In genomic region chr1:111145542-111145941, GRCh38 we compare ENCODE assay signal across 19 cellular contexts. TPM values are rescaled to one million over a fixed set of nuclear protein-coding genes. Genes with fewer than 3 reads are reported as not detected.
DNase-seq lines count a peak whose midpoint lies in the region; ATAC-seq, FAIRE-seq and TF ChIP-seq lines count a peak whose summit lies in the region.
"Had no signal": no experiment of that assay in that cellular context is flagged by ENCODE, and none has a peak within 500 bp of the region (broad histone marks: within the 10 kb centered on the region; RNA-seq: fewer than 3 reads in every experiment).

No MANE protein-coding gene starts in this region.

- H3K36me3 Mint-ChIP-seq in neural progenitor cell, result peaks cover 9% of the 10 kb centered on the region
- peaks cover 24% of the 10 kb centered on the region for H3K36me3 Mint-ChIP-seq in T-helper 2 cell treated with Interferon-gamma antibody and Interleukin-4, amounts not matched to agents 5 μg/mL and 100 μg/mL, for 36 hours (ENCODE audit: low read depth)

- H3K4me2 ChIP-seq in DND-41 (ENCODE audit: insufficient read depth, low read length) (peak overlapping the region; percentile 36; the same call in 1 of the 2 replicates), GM12878 (ENCODE audit: control insufficient read depth, insufficient read depth) (peak overlapping the region; percentile 91), neural progenitor cell (no peak overlapping the region)
- H3K4me2 ChIP-seq: PC-9 had no signal

- H3K9me3 Mint-ChIP-seq in neural progenitor cell, result no peaks in the 10 kb centered on the region
- no peaks in the 10 kb centered on the region for H3K9me3 Mint-ChIP-seq in T-helper 2 cell treated with Interferon-gamma antibody and Interleukin-4, amounts not matched to agents 5 μg/mL and 100 μg/mL, for 36 hours

- no peaks in the 10 kb centered on the region for H3K9me3 ChIP-seq in DND-41 (ENCODE audit: insufficient read depth, low read length, severe bottlenecking)
- no peaks in the 10 kb centered on the region for H3K9me3 ChIP-seq in GM12878 (replicated peaks; ENCODE audit: control insufficient read depth, insufficient read depth, low read length)
- H3K9me3 ChIP-seq in neural progenitor cell (ENCODE audit: low read depth), result no peaks in the 10 kb centered on the region
- H3K9me3 ChIP-seq: thyroid gland had no signal

- peaks cover 41% of the 10 kb centered on the region for H3K36me3 ChIP-seq in DND-41 (ENCODE audit: insufficient read depth, low read length)
- peaks cover 2 to 11% of the 10 kb centered on the region in 2 experiments; a peak in 3 of 4 replicates for H3K36me3 ChIP-seq in GM12878 (ENCODE audit: control insufficient read depth in 2 of 2, insufficient read depth in 2 of 2, low read length in 1 of 2)
- H3K36me3 ChIP-seq in neural progenitor cell, result peaks cover 4% of the 10 kb centered on the region

- RAD21 ChIA-PET in GM12878 (lab: Charles Lee; ENCODE audit: unreplicated experiment), result interaction anchor here (1.2 to 2.6 kb wide), 4 partner anchors 16 to 80 kb away, joined by 3 to 9 read pairs (median 6); no protein-coding TSS in a partner anchor

- no peak overlapping the region for H3K27ac Mint-ChIP-seq in neural progenitor cell
- H3K27ac Mint-ChIP-seq in T-helper 2 cell treated with Interferon-gamma antibody and Interleukin-4, amounts not matched to agents 5 μg/mL and 100 μg/mL, for 36 hours, result no peak overlapping the region

- peaks cover 100% of the 10 kb centered on the region for H3K79me2 ChIP-seq in DND-41 (ENCODE audit: insufficient read depth, low read length)
- peaks cover 99% of the 10 kb centered on the region for H3K79me2 ChIP-seq in GM12878 (ENCODE audit: control insufficient read depth, insufficient read depth, low read length)
- peaks cover 75% of the 10 kb centered on the region for H3K79me2 ChIP-seq in neural progenitor cell (ENCODE audit: low read depth)

- no peaks in the 10 kb centered on the region for H3K27me3 Mint-ChIP-seq in neural progenitor cell (ENCODE audit: insufficient read depth, low read depth)
- no peaks in the 10 kb centered on the region for H3K27me3 Mint-ChIP-seq in T-helper 2 cell treated with Interferon-gamma antibody and Interleukin-4, amounts not matched to agents 5 μg/mL and 100 μg/mL, for 36 hours (ENCODE audit: low read depth)

- ATAC-seq in DND-41 (ENCODE audit: insufficient read depth, low read depth) (0 out of 3 replicates have a peak, but pooled peaks have one; percentile 35), GM12878 (peak; percentile 14), GM19455 (IDR thresholded peaks at IDR 0.05; ENCODE audit: unreplicated experiment) (no peak)

- FAIRE-seq in GM12878 (lab: Jason Lieb, UNC), result no peak
- FAIRE-seq: G401.6 had no signal

- H3K4me1 ChIP-seq in DND-41 (ENCODE audit: insufficient read depth, low read length), result peaks cover 62% of the 10 kb centered on the region
- peaks cover 15% of the 10 kb centered on the region for H3K4me1 ChIP-seq in GM12878 (ENCODE audit: control insufficient read depth, insufficient read depth, low read length)
- peaks cover 18% of the 10 kb centered on the region for H3K4me1 ChIP-seq in neural progenitor cell

- DNase-seq in DND-41 (no peak), GM12878 (ENCODE audit: low read depth, low spot score) (no peak), neural progenitor cell (ENCODE audit: low spot score) (peak; percentile 6), mucosa of gallbladder (ENCODE audit: low spot score) (no peak)
- DNase-seq in T-helper 2 cell treated with Interferon-gamma antibody and Interleukin-4, amounts not matched to agents 5 μg/mL and 100 μg/mL, for 36 hours (ENCODE audit: low spot score), result no peak
- DNase-seq: activated gamma-delta T cell treated with Interleukin-2 at 50 U/mL for 16 hours; effector memory CD4-positive, alpha-beta T cell; NCI-H1694; NCI-H748 treated with DMSO at 0.1 percent for 48 hours; nucleus accumbens; PC-9; retina; stimulated activated CD4-positive, alpha-beta T cell treated with anti-CD3 and anti-CD28 coated beads, Interleukin-12 subunit alpha, Interleukin-12 subunit beta, amount 100 ng/mL, for 4 hours; T-helper 2 cell; thyroid gland had no signal

- no peak overlapping the region for H2AFZ ChIP-seq in DND-41 (ENCODE audit: low read depth, low read length)
- H2AFZ ChIP-seq in GM12878 (ENCODE audit: control insufficient read depth, low read depth, low read length), result no peak overlapping the region
- H2AFZ ChIP-seq in neural progenitor cell (replicated peaks), result no peak overlapping the region
- H2AFZ ChIP-seq: PC-9 had no signal

- TF ChIP-seq RAD21 in GM12878 (IDR thresholded peaks at IDR 0.05; ENCODE audit: insufficient read depth, low read depth, low read length), result no peak

- no peak for TF ChIP-seq CTCF in DND-41 (IDR thresholded peaks at IDR 0.05; ENCODE audit: borderline replicate concordance, extremely low read depth, low read length, poor library complexity, severe bottlenecking)
- no peak for TF ChIP-seq CTCF in GM12878 (IDR thresholded peaks at IDR 0.05 in 2 of 3, conservative IDR thresholded peaks at IDR 0.05 in 1 of 3; ENCODE audit: control insufficient read depth in 2 of 3, extremely low read depth in 1 of 3, insufficient read depth in 1 of 3, low read depth in 3 of 3, low read length in 3 of 3)
- no peak for TF ChIP-seq CTCF in neural progenitor cell (IDR thresholded peaks at IDR 0.05)

- no peak overlapping the region for H3K4me3 Mint-ChIP-seq in neural progenitor cell
- H3K4me3 Mint-ChIP-seq in T-helper 2 cell treated with Interferon-gamma antibody and Interleukin-4, amounts not matched to agents 5 μg/mL and 100 μg/mL, for 36 hours, result no peak overlapping the region

- SMC1A ChIA-PET in GM12878 (lab: Charles Lee; ENCODE audit: uncharacterized antibody, unreplicated experiment), result interaction anchor here (0.7 to 13.3 kb wide), 10 partner anchors 9 to 72 kb away, joined by 3 to 164 read pairs (median 8); no protein-coding TSS in a partner anchor

- 0 out of 4 replicates have a peak overlapping the region, but pooled peaks of 1 of the 2 experiments have one; percentile 10 for H3K4me3 ChIP-seq in DND-41 (ENCODE audit: low read depth in 1 of 2, low read length in 2 of 2)
- H3K4me3 ChIP-seq in GM12878, result peak overlapping the region; percentile 29; the same call in 1 of the 2 replicates
- no peak overlapping the region for H3K4me3 ChIP-seq in neural progenitor cell
- H3K4me3 ChIP-seq: PC-9, thyroid gland had no signal

- H3K9ac ChIP-seq in DND-41 (ENCODE audit: low read depth, low read length) (no peak overlapping the region), GM12878 (ENCODE audit: control insufficient read depth, insufficient read depth, low read length) (no peak overlapping the region), neural progenitor cell (no peak overlapping the region)

- no peak for TF ChIP-seq EP300 in GM12878 (IDR thresholded peaks at IDR 0.05; ENCODE audit: borderline replicate concordance in 1 of 2, control insufficient read depth in 1 of 2, low read depth in 2 of 2, low read length in 2 of 2)

- H3K27me3 ChIP-seq in DND-41 (ENCODE audit: insufficient read depth, low read length, poor library complexity), result no peaks in the 10 kb centered on the region
- no peaks in the 10 kb centered on the region for H3K27me3 ChIP-seq in GM12878 (replicated peaks in 1 of 2; ENCODE audit: control insufficient read depth in 2 of 2, insufficient read depth in 2 of 2, low read length in 1 of 2)
- H3K27me3 ChIP-seq in neural progenitor cell, result no peaks in the 10 kb centered on the region
- H3K27me3 ChIP-seq: thyroid gland had no signal

- TF ChIP-seq POLR2A in GM19193 (IDR thresholded peaks at IDR 0.05; ENCODE audit: extremely low read depth, insufficient read depth, insufficient read length) (peak; percentile 11), GM12878 (IDR thresholded peaks at IDR 0.05; ENCODE audit: low read depth, low read length) (peak; percentile 43; the same call in 1 of the 2 replicates)

- in situ Hi-C loops in GM12878 (cut with MboI), result no loop called here

- peaks cover 10% of the 10 kb centered on the region for H3K4me1 Mint-ChIP-seq in neural progenitor cell
- H3K4me1 Mint-ChIP-seq in T-helper 2 cell treated with Interferon-gamma antibody and Interleukin-4, amounts not matched to agents 5 μg/mL and 100 μg/mL, for 36 hours (ENCODE audit: low read depth), result peaks cover 52% of the 10 kb centered on the region

- BruUV-seq in GM12878 (replicated peaks; lab: Mats Ljungman, UMichigan), result no TSS peak

- intact Hi-C loops in GM12878 (cut with micrococcal nuclease; ENCODE audit: unreplicated experiment), result loop anchor here (5.0 to 10.0 kb wide), 3 partner anchors 47 to 609 kb away; partner anchors contain the start of genes CD53 and DDX20

- H3K27ac ChIP-seq in DND-41 (ENCODE audit: low read length) (peak overlapping the region; percentile 41), GM12878 (ENCODE audit: control insufficient read depth, insufficient read depth) (peak overlapping the region; percentile 57), neural progenitor cell (no peak overlapping the region)
- H3K27ac ChIP-seq: HL-60, PC-9, thyroid gland had no signal

- peaks cover 23% of the 10 kb centered on the region for H4K20me1 ChIP-seq in DND-41 (ENCODE audit: insufficient read depth, low read length)
- no peaks in the 10 kb centered on the region for H4K20me1 ChIP-seq in GM12878 (ENCODE audit: control insufficient read depth, insufficient read depth)
- H4K20me1 ChIP-seq in neural progenitor cell (ENCODE audit: low read depth), result peaks cover 40% of the 10 kb centered on the region

- WGBS in GM12878 (ENCODE audit: insufficient coverage, insufficient replicate concordance, low lambda C conversion rate, missing lambda C conversion rate), result 86% methylated on average over 2 of the region's 2 CpGs

- CTCF ChIA-PET in GM12878 (lab: Yijun Ruan, JAX), result interaction anchor here (1.2 to 2.2 kb wide), 5 partner anchors 16 to 115 kb away, joined by 3 to 14 read pairs (median 3); no protein-coding TSS in a partner anchor

- POLR2A ChIA-PET in GM12878 (lab: Charles Lee), result interaction anchor here (0.6 to 9.1 kb wide), 3 partner anchors 8 to 13 kb away, joined by 4 to 62 read pairs (median 9); no protein-coding TSS in a partner anchor

- H3F3A ChIP-seq in neural progenitor cell (ENCODE audit: low read depth), result no peaks in the 10 kb centered on the region

RNA-seq across cellular contexts. Expression of gene CEPT1, which starts 5.5 kb away (rescaled TPM):
- total RNA-seq in GM12878 (2013; cell fraction: nucleolus; rRNA removed), result 342 and 348 TPM in 2 replicates
- total RNA-seq in GM12878 (2014; rRNA removed) (56.0 and 70.0 TPM in 2 replicates), GM12878 (2014; rRNA removed; fragmentation: Illumina TruSeq; extraction: Trizol) (67.5 and 68.8 TPM in 2 replicates), GM12878 (2021) (51.8 and 53.6 TPM in 2 replicates), neural progenitor cell (ENCODE audit: low replicate concordance) (34.6 and 58.9 TPM in 2 replicates), mucosa of gallbladder (34.9 TPM)
- polyA plus RNA-seq in GM12878 (2011; ENCODE audit: low read depth), result 23.6 TPM
- polyA plus RNA-seq in GM12878 (2011; rRNA removed) (77.9 and 125 TPM in 2 replicates), GM12878 (2014; fragmentation: Illumina TruSeq; extraction: Trizol) (60.1 and 83.5 TPM in 2 replicates), GM12878 (2014; fragmentation: Nextera tagmentation; extraction: Ambion mirVana) (10 to 100 TPM; 29.4 to 55.5 TPM), GM12878 (2014; rRNA removed) (42.4 and 52.7 TPM in 2 replicates), GM12878 (2016; fragmentation: Nextera tagmentation; extraction: Ambion mirVana) (10 to 100 TPM; 53.1 to 54.1 TPM)
- polyA plus RNA-seq in GM12878 (2011; cell fraction: cytosol; rRNA removed), result 25.7 and 33.4 TPM in 2 replicates
- 40.1 and 49.8 TPM in 2 replicates for polyA plus RNA-seq in GM12878 (2011; cell fraction: nucleus; rRNA removed)
- 31.1 and 54.5 TPM in 2 replicates for polyA plus RNA-seq in GM12878 (2012)
- polyA minus RNA-seq in GM12878 (2011; rRNA and poly(A)+ RNA removed), result 71.9 and 97.9 TPM in 2 replicates
- polyA minus RNA-seq in GM12878 (2011; cell fraction: cytosol; rRNA and poly(A)+ RNA removed), result 19.6 and 21.8 TPM in 2 replicates
- polyA minus RNA-seq in GM12878 (2011; cell fraction: nucleus; rRNA and poly(A)+ RNA removed), result 43.4 and 48.7 TPM in 2 replicates

RNA-seq across cellular contexts. Expression of gene DRAM2, which starts 5.6 kb away (rescaled TPM):
- 151 and 152 TPM in 2 replicates for total RNA-seq in GM12878 (2013; cell fraction: nucleolus; rRNA removed)
- total RNA-seq in GM12878 (2014; rRNA removed) (76.0 and 80.9 TPM in 2 replicates), GM12878 (2014; rRNA removed; fragmentation: Illumina TruSeq; extraction: Trizol) (56.6 and 60.3 TPM in 2 replicates), GM12878 (2021) (39.1 and 45.3 TPM in 2 replicates), neural progenitor cell (ENCODE audit: low replicate concordance) (85.9 and 145 TPM in 2 replicates), mucosa of gallbladder (58.0 TPM)
- polyA plus RNA-seq in GM12878 (2011; ENCODE audit: low read depth), result 76.4 TPM
- polyA plus RNA-seq in GM12878 (2011; rRNA removed) (229 and 281 TPM in 2 replicates), GM12878 (2014; fragmentation: Illumina TruSeq; extraction: Trizol) (82.8 and 106 TPM in 2 replicates), GM12878 (2014; fragmentation: Nextera tagmentation; extraction: Ambion mirVana) (100 to 1,000 TPM in 1 of 2 experiments, 10 to 100 TPM in 1; 88.3 to 146 TPM), GM12878 (2014; rRNA removed) (64.1 and 88.0 TPM in 2 replicates), GM12878 (2016; fragmentation: Nextera tagmentation; extraction: Ambion mirVana) (10 to 100 TPM; 57.7 to 58.4 TPM)
- 79.5 and 115 TPM in 2 replicates for polyA plus RNA-seq in GM12878 (2011; cell fraction: cytosol; rRNA removed)
- polyA plus RNA-seq in GM12878 (2011; cell fraction: nucleus; rRNA removed), result 93.3 and 138 TPM in 2 replicates
- 82.7 and 135 TPM in 2 replicates for polyA plus RNA-seq in GM12878 (2012)
- 81.4 and 133 TPM in 2 replicates for polyA minus RNA-seq in GM12878 (2011; rRNA and poly(A)+ RNA removed)
- polyA minus RNA-seq in GM12878 (2011; cell fraction: cytosol; rRNA and poly(A)+ RNA removed), result 14.7 and 17.9 TPM in 2 replicates
- 27.7 and 29.8 TPM in 2 replicates for polyA minus RNA-seq in GM12878 (2011; cell fraction: nucleus; rRNA and poly(A)+ RNA removed)

RNA-seq across cellular contexts. Expression of gene DENND2D, which starts 54.9 kb away (rescaled TPM):
- total RNA-seq in GM12878 (2013; cell fraction: nucleolus; rRNA removed), result 483 and 497 TPM in 2 replicates
- total RNA-seq in GM12878 (2014; rRNA removed) (164 and 170 TPM in 2 replicates), GM12878 (2014; rRNA removed; fragmentation: Illumina TruSeq; extraction: Trizol) (187 and 196 TPM in 2 replicates), GM12878 (2021) (164 and 166 TPM in 2 replicates), neural progenitor cell (ENCODE audit: low replicate concordance) (not detected in 2 replicates), mucosa of gallbladder (42.8 TPM)
- polyA plus RNA-seq in GM12878 (2011; ENCODE audit: low read depth), result 73.7 TPM
- polyA plus RNA-seq in GM12878 (2011; rRNA removed) (299 and 375 TPM in 2 replicates), GM12878 (2014; fragmentation: Illumina TruSeq; extraction: Trizol) (193 and 221 TPM in 2 replicates), GM12878 (2014; fragmentation: Nextera tagmentation; extraction: Ambion mirVana) (100 to 1,000 TPM; 149 to 200 TPM), GM12878 (2014; rRNA removed) (149 and 157 TPM in 2 replicates), GM12878 (2016; fragmentation: Nextera tagmentation; extraction: Ambion mirVana) (100 to 1,000 TPM; 162 to 179 TPM)
- polyA plus RNA-seq in GM12878 (2011; cell fraction: cytosol; rRNA removed), result 278 and 313 TPM in 2 replicates
- polyA plus RNA-seq in GM12878 (2011; cell fraction: nucleus; rRNA removed), result 458 and 613 TPM in 2 replicates
- 75.3 and 147 TPM in 2 replicates for polyA plus RNA-seq in GM12878 (2012)
- polyA minus RNA-seq in GM12878 (2011; rRNA and poly(A)+ RNA removed), result 404 and 526 TPM in 2 replicates
- 128 and 168 TPM in 2 replicates for polyA minus RNA-seq in GM12878 (2011; cell fraction: cytosol; rRNA and poly(A)+ RNA removed)
- polyA minus RNA-seq in GM12878 (2011; cell fraction: nucleus; rRNA and poly(A)+ RNA removed), result 708 and 882 TPM in 2 replicates

Comparison
In these comparisons a context has a peak if more than half of its experiments do, and no peak if none do; other contexts are left out.
1. RNA of gene DENND2D, which starts 54.9 kb away (total RNA-seq): 164 to 497 TPM in GM12878 and 42.8 TPM in mucosa of gallbladder (single experiment); not detected in neural progenitor cell; every median in the first group is over 10 times any median in the second.